15 cellular contexts compared by ENCODE assay signal in genomic region chr11:126129681-126130671, GRCh38.
DNase-seq lines count a peak whose midpoint lies in the region; ATAC-seq and TF ChIP-seq lines count a peak whose summit lies in the region.
"Had no signal": no experiment of that assay in that cellular context is flagged by ENCODE, and none has a peak within 500 bp of the region (broad histone marks: within the 10 kb centered on the region; RNA-seq: fewer than 3 reads in every experiment).

No MANE protein-coding gene starts in this region.

- peaks cover 11% of the 10 kb centered on the region for H3K27me3 Mint-ChIP-seq in type B pancreatic cell
- H3K27me3 Mint-ChIP-seq: stimulated activated naive CD8-positive, alpha-beta T cell treated with anti-CD3 and anti-CD28 coated beads, Interleukin-15, Interleukin-2, amounts not matched to agents 100 ng/mL and 50 ng/mL, for 24 hours had no signal

- H3K4me1 Mint-ChIP-seq in type B pancreatic cell (ENCODE audit: unreplicated experiment), result peaks cover 59% of the 10 kb centered on the region
- H3K4me1 Mint-ChIP-seq: activated CD4-positive, alpha-beta T cell treated with anti-CD3 and anti-CD28 coated beads, Interleukin-2, amount 10 ng/mL, durations not matched to agents 24 days and 14 days had no signal

- DNase-seq in NCI-H748 (lab: John Stamatoyannopoulos, UW; ENCODE audit: unreplicated experiment) (peak; percentile 4), NCI-H748 treated with DMSO at 0.1 percent for 48 hours (lab: John Stamatoyannopoulos, UW) (no peak), NCI-H774 (lab: John Stamatoyannopoulos, UW) (peak; percentile 52), left colon (no peak), type B pancreatic cell (ENCODE audit: extremely low spot score, unreplicated experiment) (no peak), cerebellum (ENCODE audit: low spot score) (no peak), OCI-M1 (lab: John Stamatoyannopoulos, UW) (no peak)
- DNase-seq: activated CD4-positive, alpha-beta T cell treated with anti-CD3 and anti-CD28 coated beads, Interleukin-2, amount 10 ng/mL, durations not matched to agents 24 days and 14 days; amniotic stem cell; HCEC 1CT; left cardiac atrium; RPMI8226 had no signal

- intact Hi-C loops in left colon (cut with DNase I, micrococcal nuclease), result no loop called here

- peak overlapping the region; percentile 39 for H3K4me3 Mint-ChIP-seq in type B pancreatic cell
- H3K4me3 Mint-ChIP-seq: activated CD4-positive, alpha-beta T cell treated with anti-CD3 and anti-CD28 coated beads, Interleukin-2, amount 10 ng/mL, durations not matched to agents 24 days and 14 days; neural crest cell; stimulated activated naive CD8-positive, alpha-beta T cell treated with anti-CD3 and anti-CD28 coated beads, Interleukin-15, Interleukin-2, amounts not matched to agents 100 ng/mL and 50 ng/mL, for 24 hours had no signal

- peak overlapping the region; percentile 73 for H3K27ac Mint-ChIP-seq in type B pancreatic cell
- H3K27ac Mint-ChIP-seq: activated CD4-positive, alpha-beta T cell treated with anti-CD3 and anti-CD28 coated beads, Interleukin-2, amount 10 ng/mL, durations not matched to agents 24 days and 14 days; stimulated activated naive CD8-positive, alpha-beta T cell treated with anti-CD3 and anti-CD28 coated beads, Interleukin-15, Interleukin-2, amounts not matched to agents 100 ng/mL and 50 ng/mL, for 24 hours had no signal

- peaks cover 5% of the 10 kb centered on the region for H3K9me3 Mint-ChIP-seq in type B pancreatic cell
- H3K9me3 Mint-ChIP-seq: activated CD4-positive, alpha-beta T cell treated with anti-CD3 and anti-CD28 coated beads, Interleukin-2, amount 10 ng/mL, durations not matched to agents 24 days and 14 days; neural crest cell; stimulated activated naive CD8-positive, alpha-beta T cell treated with anti-CD3 and anti-CD28 coated beads, Interleukin-15, Interleukin-2, amounts not matched to agents 100 ng/mL and 50 ng/mL, for 24 hours had no signal

- ATAC-seq in left colon (peak; percentile 49), HG03135 (IDR thresholded peaks at IDR 0.05; ENCODE audit: unreplicated experiment) (no peak)

- no peak for TF ChIP-seq CTCF in type B pancreatic cell (conservative IDR thresholded peaks at IDR 0.05)

- H3K36me3 Mint-ChIP-seq in type B pancreatic cell, result no peaks in the 10 kb centered on the region

Comparison
In these comparisons a context has a peak if more than half of its experiments do, and no peak if none do; other contexts are left out.
1. DNase-seq: peak in NCI-H748 (single experiment) and NCI-H774 (single experiment); none in NCI-H748 treated with DMSO at 0.1 percent for 48 hours (single experiment), left colon (0 of 2), type B pancreatic cell (single experiment), cerebellum (single experiment) and OCI-M1 (single experiment).